Comparison of ENCODE assay signal across 17 cellular contexts in genomic region chr2:95264626-95265025, GRCh38. TPM values are rescaled to one million over a fixed set of nuclear protein-coding genes. Genes with fewer than 3 reads are reported as not detected.
A peak's percentile ranks its signal among the peaks of the same experiment; 100 is the strongest.
DNase-seq lines count a peak whose midpoint lies in the region; ATAC-seq, FAIRE-seq and TF ChIP-seq lines count a peak whose summit lies in the region.
"Had no signal": no experiment of that assay in that cellular context is flagged by ENCODE, and none has a peak within 500 bp of the region (broad histone marks: within the 10 kb centered on the region; RNA-seq: fewer than 3 reads in every experiment).

No MANE protein-coding gene starts in this region.

- H3K27ac ChIP-seq in HepG2 (ENCODE audit: extremely low read length, insufficient read depth, low read length), result no peak overlapping the region
- H3K27ac ChIP-seq in right lobe of liver, result no peak overlapping the region
- H3K27ac ChIP-seq in pancreas, result no peak overlapping the region
- H3K27ac ChIP-seq: uterus had no signal

- H3K4me3 ChIP-seq in HepG2 (replicated peaks in 1 of 3; ENCODE audit: insufficient read depth in 1 of 3, low read depth in 2 of 3, low read length in 3 of 3), result no peak overlapping the region
- no peak overlapping the region for H3K4me3 ChIP-seq in right lobe of liver
- no peak overlapping the region for H3K4me3 ChIP-seq in pancreas
- H3K4me3 ChIP-seq: uterus had no signal

- no peak for TF ChIP-seq CTCF in HepG2 (CRISPR knock-in tag; IDR thresholded peaks at IDR 0.05)
- TF ChIP-seq CTCF in right lobe of liver (IDR thresholded peaks at IDR 0.05), result no peak
- TF ChIP-seq CTCF in brain (conservative IDR thresholded peaks at IDR 0.05), result peak in 1 of 2 experiments; percentile 13
- TF ChIP-seq CTCF in pancreas (IDR thresholded peaks at IDR 0.05), result no peak

- no peak for TF ChIP-seq POLR2A in HepG2 (IDR thresholded peaks at IDR 0.05; ENCODE audit: insufficient read depth in 1 of 2, low read depth in 2 of 2, low read length in 2 of 2)
- TF ChIP-seq POLR2A in right lobe of liver (IDR thresholded peaks at IDR 0.05), result no peak

- peak overlapping the region in 3 of 5 experiments; percentile 4 to 67 (median 42) for H3K27ac Mint-ChIP-seq in brain
- H3K27ac Mint-ChIP-seq: activated CD4-positive, alpha-beta memory T cell treated with anti-CD3 and anti-CD28 coated beads, Interleukin-2, amount 10 ng/mL, durations not matched to agents 7 days and 5 days; natural killer cell treated with Interleukin-12 subunit alpha and Interleukin-12 subunit beta and Interleukin-15 and Interleukin-18, amount 100 ng/mL, for 72 hours; stimulated activated memory B cell treated with anti-CD40 and anti-IgM and Interleukin-4, amounts not matched to agents 10 μg/mL and 1 μg/mL and 100 μg/mL, for 72 hours had no signal

- no peaks in the 10 kb centered on the region for H3K4me1 ChIP-seq in HepG2 (ENCODE audit: insufficient read depth, low read length)
- peaks cover 0 to 8% (median 0%) of the 10 kb centered on the region in 4 donors for H3K4me1 ChIP-seq in right lobe of liver
- no peaks in the 10 kb centered on the region for H3K4me1 ChIP-seq in pancreas
- H3K4me1 ChIP-seq: BE2C, uterus had no signal

- H3K36me3 Mint-ChIP-seq in brain, result peaks cover 6% of the 10 kb centered on the region
- H3K36me3 Mint-ChIP-seq: natural killer cell treated with Interleukin-12 subunit alpha and Interleukin-12 subunit beta and Interleukin-15 and Interleukin-18, amount 100 ng/mL, for 72 hours had no signal

- intact Hi-C loops in HepG2 (cut with micrococcal nuclease; ENCODE audit: unreplicated experiment) (no loop called here), right lobe of liver (cut with DNase I) (no loop called here), pancreas (cut with DNase I) (no loop called here)

- H3K4me1 Mint-ChIP-seq in brain, result peaks cover 11% of the 10 kb centered on the region
- H3K4me1 Mint-ChIP-seq: activated CD4-positive, alpha-beta memory T cell treated with anti-CD3 and anti-CD28 coated beads, Interleukin-2, amount 10 ng/mL, durations not matched to agents 7 days and 5 days; stimulated activated memory B cell treated with anti-CD40 and anti-IgM and Interleukin-4, amounts not matched to agents 10 μg/mL and 1 μg/mL and 100 μg/mL, for 72 hours had no signal

- H3K9me3 Mint-ChIP-seq in brain, result peaks cover 0 to 3% (median 0%) of the 10 kb centered on the region in 5 experiments
- H3K9me3 Mint-ChIP-seq: stimulated activated memory B cell treated with anti-CD40 and anti-IgM and Interleukin-4, amounts not matched to agents 10 μg/mL and 1 μg/mL and 100 μg/mL, for 72 hours had no signal

- POLR2A ChIA-PET in HepG2 (lab: Yijun Ruan, JAX), result no interaction called here

- FAIRE-seq in HepG2 (lab: Jason Lieb, UNC) (no peak), pancreas (lab: Jason Lieb, UNC) (no peak)

- no peaks in the 10 kb centered on the region for H3K9me3 ChIP-seq in HepG2 (ENCODE audit: low read length)
- H3K9me3 ChIP-seq in right lobe of liver, result no peaks in the 10 kb centered on the region
- H3K9me3 ChIP-seq in pancreas, result no peaks in the 10 kb centered on the region
- H3K9me3 ChIP-seq: BE2C, uterus had no signal

- H2AFZ ChIP-seq in HepG2 (ENCODE audit: low read length), result no peak overlapping the region

- no peak for TF ChIP-seq RAD21 in HepG2 (CRISPR knock-in tag; IDR thresholded peaks at IDR 0.05)

- in situ Hi-C loops in HepG2 (cut with HindIII; ENCODE audit: extremely low pct_ligation_motif_present, low pct_unique_long_range_greater_than_20kb), result no loop called here

- ATAC-seq in HepG2 (peak; percentile 58), right lobe of liver (no peak), pancreas (no peak)
- ATAC-seq: natural killer cell treated with Interleukin-12 subunit alpha and Interleukin-12 subunit beta and Interleukin-15 and Interleukin-18, amount 100 ng/mL, for 72 hours; stimulated activated memory B cell treated with anti-CD40 and anti-IgM and Interleukin-4, amounts not matched to agents 10 μg/mL and 1 μg/mL and 100 μg/mL, for 72 hours had no signal

- H3K27me3 ChIP-seq in HepG2 (ENCODE audit: control insufficient read depth in 1 of 2, insufficient read depth in 2 of 2, low read length in 2 of 2) (peaks cover 11 to 37% of the 10 kb centered on the region in 2 experiments; a peak in 3 of 5 replicates), right lobe of liver (no peaks in the 10 kb centered on the region), pancreas (no peaks in the 10 kb centered on the region)
- H3K27me3 ChIP-seq: BE2C, uterus had no signal

- no peaks in the 10 kb centered on the region for H4K20me1 ChIP-seq in HepG2 (ENCODE audit: insufficient read depth, low read length)

- CTCF ChIA-PET in HepG2 (lab: Yijun Ruan, JAX; ENCODE audit: low intra/inter-chr PET ratio, low total read pairs), result no interaction called here

- H3K4me3 Mint-ChIP-seq in brain, result no peak overlapping the region
- H3K4me3 Mint-ChIP-seq: activated CD4-positive, alpha-beta memory T cell treated with anti-CD3 and anti-CD28 coated beads, Interleukin-2, amount 10 ng/mL, durations not matched to agents 7 days and 5 days; natural killer cell treated with Interleukin-12 subunit alpha and Interleukin-12 subunit beta and Interleukin-15 and Interleukin-18, amount 100 ng/mL, for 72 hours; stimulated activated memory B cell treated with anti-CD40 and anti-IgM and Interleukin-4, amounts not matched to agents 10 μg/mL and 1 μg/mL and 100 μg/mL, for 72 hours had no signal

- H3K79me2 ChIP-seq in HepG2 (ENCODE audit: insufficient read depth, low read length), result no peaks in the 10 kb centered on the region

- DNase-seq in HepG2 (ENCODE audit: low spot score), result no peak
- no peak for DNase-seq in right lobe of liver
- peak; percentile 54 for DNase-seq in left kidney (ENCODE audit: low read depth, low spot score)
- DNase-seq in ureter (ENCODE audit: low spot score), result peak; percentile 34
- DNase-seq in HuH-7.5 (ENCODE audit: low spot score), result no peak
- no peak for DNase-seq in NCI-H345 (lab: John Stamatoyannopoulos, UW)
- no peak for DNase-seq in pancreas
- DNase-seq: aorta, BE2C, dermis blood vessel endothelial cell, DMS153, uterus had no signal

- no peak overlapping the region for H3K4me2 ChIP-seq in HepG2 (ENCODE audit: low read depth, low read length)

- BruUV-seq in HepG2 (replicated peaks; lab: Mats Ljungman, UMichigan), result no TSS peak

- TF ChIP-seq EP300 in HepG2 (IDR thresholded peaks at IDR 0.05; ENCODE audit: low read depth in 2 of 2, low read length in 2 of 2), result no peak
- no peak for TF ChIP-seq EP300 in HepG2 (CRISPR knock-in tag; IDR thresholded peaks at IDR 0.05; ENCODE audit: borderline replicate concordance)

- H3K27me3 Mint-ChIP-seq in brain, result no peaks in the 10 kb centered on the region
- H3K27me3 Mint-ChIP-seq: activated CD4-positive, alpha-beta memory T cell treated with anti-CD3 and anti-CD28 coated beads, Interleukin-2, amount 10 ng/mL, durations not matched to agents 7 days and 5 days had no signal

- no peaks in the 10 kb centered on the region for H3K36me3 ChIP-seq in HepG2 (replicated peaks in 1 of 2; ENCODE audit: control insufficient read depth in 1 of 2, insufficient read depth in 2 of 2, low read length in 2 of 2)
- H3K36me3 ChIP-seq in right lobe of liver, result no peaks in the 10 kb centered on the region
- no peaks in the 10 kb centered on the region for H3K36me3 ChIP-seq in pancreas
- H3K36me3 ChIP-seq: BE2C, uterus had no signal

- 2% methylated on average over 6 of the region's 6 CpGs for WGBS in HepG2 (ENCODE audit: low lambda C conversion rate)
- WGBS in right lobe of liver (ENCODE audit: insufficient coverage, low coverage, low lambda C conversion rate, missing lambda C conversion rate), result 47% methylated on average over 3 of the region's 6 CpGs
- 53 to 68% methylated on average over 6 of the region's 6 CpGs for WGBS in pancreas, 2 donors

- no peak overlapping the region for H3K9ac ChIP-seq in HepG2 (ENCODE audit: insufficient read depth, low read depth, low read length)

RNA-seq across cellular contexts. Expression of gene PROM2, which starts 9.6 kb away (rescaled TPM):
- total RNA-seq in HepG2 (2016; rRNA removed; fragmentation: Illumina TruSeq; extraction: Trizol) (not detected in 2 replicates), right lobe of liver (under 1 TPM; 0.06 to 0.64 (median 0.43) TPM), ureter (176 TPM), pancreas (10 to 100 TPM in 5 of 6 donors, 1 to 10 TPM in 1; 9.5 to 20.4 (median 12.8) TPM)
- total RNA-seq in HepG2 (2016; cell fraction: cytosol; rRNA removed; fragmentation: Illumina TruSeq; extraction: Trizol; ENCODE audit: low read depth), result not detected in 2 replicates
- not detected in 2 replicates for total RNA-seq in HepG2 (2016; cell fraction: insoluble cytoplasmic fraction; rRNA removed; fragmentation: Illumina TruSeq; extraction: Trizol)
- not detected in 2 replicates for total RNA-seq in HepG2 (2016; cell fraction: membrane; rRNA removed; fragmentation: Illumina TruSeq; extraction: Trizol)
- not detected in 2 replicates for total RNA-seq in HepG2 (2016; cell fraction: nucleus; rRNA removed; fragmentation: Illumina TruSeq; extraction: Trizol)
- polyA plus RNA-seq in HepG2 (2011; rRNA removed) (not detected in 2 replicates), brain (ENCODE audit: insufficient read depth, low read depth, low replicate concordance) (1.7 TPM), pancreas (10 to 100 TPM in 1 of 2 donors, 1 to 10 TPM in 1; 8.3 to 12.5 TPM)
- not detected in 2 replicates for polyA plus RNA-seq in HepG2 (2011; cell fraction: cytosol; rRNA removed)
- 0.13 TPM in 1 of 2 replicates, not detected in the other for polyA plus RNA-seq in HepG2 (2011; cell fraction: nucleus; rRNA removed)
- not detected in 2 replicates for polyA plus RNA-seq in HepG2 (2012)
- not detected in 2 replicates for polyA plus RNA-seq in HepG2 (2016; cell fraction: cytosol; fragmentation: Illumina TruSeq; extraction: Trizol; ENCODE audit: low read depth)
- not detected in 2 replicates for polyA plus RNA-seq in HepG2 (2016; cell fraction: insoluble cytoplasmic fraction; fragmentation: Illumina TruSeq; extraction: Trizol; ENCODE audit: low read depth)
- polyA plus RNA-seq in HepG2 (2016; cell fraction: membrane; fragmentation: Illumina TruSeq; extraction: Trizol; ENCODE audit: low read depth), result not detected in 2 replicates
- polyA plus RNA-seq in HepG2 (2016; cell fraction: nucleus; fragmentation: Illumina TruSeq; extraction: Trizol; ENCODE audit: insufficient read depth, low read depth), result not detected in 2 replicates
- polyA minus RNA-seq in HepG2 (2011; rRNA and poly(A)+ RNA removed; ENCODE audit: low replicate concordance), result 0.87 TPM in 1 of 2 replicates, not detected in the other
- not detected in 2 replicates for polyA minus RNA-seq in HepG2 (2011; cell fraction: cytosol; rRNA and poly(A)+ RNA removed)
- not detected in 2 replicates for polyA minus RNA-seq in HepG2 (2011; cell fraction: nucleus; rRNA and poly(A)+ RNA removed)
- total RNA-seq: SK-MEL-5 had no signal

RNA-seq across cellular contexts. Expression of gene KCNIP3, which starts 32.5 kb away (rescaled TPM):
- total RNA-seq in HepG2 (2016; rRNA removed; fragmentation: Illumina TruSeq; extraction: Trizol) (not detected in 2 replicates), right lobe of liver (1 to 10 TPM in 4 of 6 experiments, under 1 TPM in 2; 0.46 to 3.3 (median 1.2) TPM), ureter (6.2 TPM), pancreas (1 to 10 TPM; 3.5 to 7.5 (median 3.6) TPM)
- not detected in 2 replicates for total RNA-seq in HepG2 (2016; cell fraction: cytosol; rRNA removed; fragmentation: Illumina TruSeq; extraction: Trizol; ENCODE audit: low read depth)
- total RNA-seq in HepG2 (2016; cell fraction: insoluble cytoplasmic fraction; rRNA removed; fragmentation: Illumina TruSeq; extraction: Trizol), result not detected in 2 replicates
- total RNA-seq in HepG2 (2016; cell fraction: membrane; rRNA removed; fragmentation: Illumina TruSeq; extraction: Trizol), result 0.15 TPM in 1 of 2 replicates, not detected in the other
- not detected in 2 replicates for total RNA-seq in HepG2 (2016; cell fraction: nucleus; rRNA removed; fragmentation: Illumina TruSeq; extraction: Trizol)
- polyA plus RNA-seq in HepG2 (2011; rRNA removed) (not detected in 2 replicates), brain (ENCODE audit: insufficient read depth, low read depth, low replicate concordance) (29.5 TPM), pancreas (1 to 10 TPM; 3.5 to 4.5 TPM)
- not detected in 2 replicates for polyA plus RNA-seq in HepG2 (2011; cell fraction: cytosol; rRNA removed)
- not detected in 2 replicates for polyA plus RNA-seq in HepG2 (2011; cell fraction: nucleus; rRNA removed)
- not detected in 2 replicates for polyA plus RNA-seq in HepG2 (2012)
- not detected in 2 replicates for polyA plus RNA-seq in HepG2 (2016; cell fraction: cytosol; fragmentation: Illumina TruSeq; extraction: Trizol; ENCODE audit: low read depth)
- not detected in 2 replicates for polyA plus RNA-seq in HepG2 (2016; cell fraction: insoluble cytoplasmic fraction; fragmentation: Illumina TruSeq; extraction: Trizol; ENCODE audit: low read depth)
- polyA plus RNA-seq in HepG2 (2016; cell fraction: membrane; fragmentation: Illumina TruSeq; extraction: Trizol; ENCODE audit: low read depth), result not detected in 2 replicates
- not detected in 2 replicates for polyA plus RNA-seq in HepG2 (2016; cell fraction: nucleus; fragmentation: Illumina TruSeq; extraction: Trizol; ENCODE audit: insufficient read depth, low read depth)
- polyA minus RNA-seq in HepG2 (2011; rRNA and poly(A)+ RNA removed; ENCODE audit: low replicate concordance), result 0.07 TPM in 1 of 2 replicates, not detected in the other
- polyA minus RNA-seq in HepG2 (2011; cell fraction: cytosol; rRNA and poly(A)+ RNA removed), result not detected in 2 replicates
- not detected in 2 replicates for polyA minus RNA-seq in HepG2 (2011; cell fraction: nucleus; rRNA and poly(A)+ RNA removed)
- total RNA-seq: activated CD4-positive, alpha-beta memory T cell treated with anti-CD3 and anti-CD28 coated beads, Interleukin-2, amount 10 ng/mL, durations not matched to agents 7 days and 5 days; natural killer cell treated with Interleukin-12 subunit alpha and Interleukin-12 subunit beta and Interleukin-15 and Interleukin-18, amount 100 ng/mL, for 72 hours had no signal

RNA-seq across cellular contexts. Expression of gene ZNF892, which starts 57.3 kb away (rescaled TPM):
- total RNA-seq in HepG2 (2016; rRNA removed; fragmentation: Illumina TruSeq; extraction: Trizol) (0.21 TPM in 1 of 2 replicates, not detected in the other), right lobe of liver (1 to 10 TPM in 4 of 6 experiments, under 1 TPM in 2; 0.48 to 2.3 (median 1.1) TPM), ureter (5.3 TPM), pancreas (1 to 10 TPM; 1.5 to 5.2 (median 3.0) TPM)
- not detected in 2 replicates for total RNA-seq in HepG2 (2016; cell fraction: cytosol; rRNA removed; fragmentation: Illumina TruSeq; extraction: Trizol; ENCODE audit: low read depth)
- total RNA-seq in HepG2 (2016; cell fraction: insoluble cytoplasmic fraction; rRNA removed; fragmentation: Illumina TruSeq; extraction: Trizol), result 0.09 and 0.22 TPM in 2 replicates
- total RNA-seq in HepG2 (2016; cell fraction: membrane; rRNA removed; fragmentation: Illumina TruSeq; extraction: Trizol), result not detected in 2 replicates
- not detected in 2 replicates for total RNA-seq in HepG2 (2016; cell fraction: nucleus; rRNA removed; fragmentation: Illumina TruSeq; extraction: Trizol)
- polyA plus RNA-seq in HepG2 (2011; rRNA removed) (not detected in 2 replicates), brain (ENCODE audit: insufficient read depth, low read depth, low replicate concordance) (2.1 TPM), pancreas (under 1 TPM; 0.63 to 0.76 TPM)
- not detected in 2 replicates for polyA plus RNA-seq in HepG2 (2011; cell fraction: cytosol; rRNA removed)
- polyA plus RNA-seq in HepG2 (2011; cell fraction: nucleus; rRNA removed), result not detected in 2 replicates
- polyA plus RNA-seq in HepG2 (2012), result not detected in 2 replicates
- not detected in 2 replicates for polyA plus RNA-seq in HepG2 (2016; cell fraction: cytosol; fragmentation: Illumina TruSeq; extraction: Trizol; ENCODE audit: low read depth)
- not detected in 2 replicates for polyA plus RNA-seq in HepG2 (2016; cell fraction: insoluble cytoplasmic fraction; fragmentation: Illumina TruSeq; extraction: Trizol; ENCODE audit: low read depth)
- polyA plus RNA-seq in HepG2 (2016; cell fraction: membrane; fragmentation: Illumina TruSeq; extraction: Trizol; ENCODE audit: low read depth), result not detected in 2 replicates
- not detected in 2 replicates for polyA plus RNA-seq in HepG2 (2016; cell fraction: nucleus; fragmentation: Illumina TruSeq; extraction: Trizol; ENCODE audit: insufficient read depth, low read depth)
- polyA minus RNA-seq in HepG2 (2011; rRNA and poly(A)+ RNA removed; ENCODE audit: low replicate concordance), result not detected in 2 replicates
- 0.40 TPM in 1 of 2 replicates, not detected in the other for polyA minus RNA-seq in HepG2 (2011; cell fraction: cytosol; rRNA and poly(A)+ RNA removed)
- polyA minus RNA-seq in HepG2 (2011; cell fraction: nucleus; rRNA and poly(A)+ RNA removed), result 0.75 TPM in 1 of 2 replicates, not detected in the other

Comparison
In these comparisons a context has a peak if more than half of its experiments do, and no peak if none do; other contexts are left out.
1. DNase-seq: peak in left kidney (single experiment) and ureter (single experiment); none in HepG2 (single experiment), right lobe of liver (0 of 3), HuH-7.5 (single experiment), NCI-H345 (single experiment) and pancreas (0 of 6).